ENCODE assay signal across 24 cellular contexts in the genomic region with DNA sequence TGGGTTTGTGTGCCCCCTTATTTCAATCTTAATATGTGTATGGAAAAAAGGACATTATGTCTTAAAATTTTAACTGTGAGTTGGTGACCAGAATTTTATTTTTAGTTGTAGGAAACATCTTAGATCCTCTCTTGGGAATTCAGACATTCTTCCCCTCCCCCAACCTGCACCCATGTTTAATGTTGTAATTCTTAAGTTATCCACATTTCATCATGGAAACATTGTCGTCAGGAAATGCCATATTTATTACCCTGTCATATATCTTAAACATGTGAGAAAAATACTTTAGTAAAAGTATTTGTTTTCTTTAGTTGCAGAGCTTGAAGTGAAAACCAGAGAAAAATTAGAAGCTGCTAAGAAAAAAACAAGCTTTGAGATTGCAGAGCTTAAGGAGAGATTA. TPM values are rescaled to one million over a fixed set of nuclear protein-coding genes. Genes with fewer than 3 reads are reported as not detected.
A peak's percentile ranks its signal among the peaks of the same experiment; 100 is the strongest.
DNase-seq lines count a peak whose midpoint lies in the region; ATAC-seq, FAIRE-seq and TF ChIP-seq lines count a peak whose summit lies in the region.
"Had no signal": no experiment of that assay in that cellular context is flagged by ENCODE, and none has a peak within 500 bp of the region (broad histone marks: within the 10 kb centered on the region; RNA-seq: fewer than 3 reads in every experiment).

No MANE protein-coding gene starts in this region.

- no peak overlapping the region for H3K27ac Mint-ChIP-seq in MCF 10A (ENCODE audit: low read depth, unreplicated experiment)
- H3K27ac Mint-ChIP-seq: activated naive CD8-positive, alpha-beta T cell treated with anti-CD3 and anti-CD28 coated beads for 36 hours; activated T-helper 1 cell treated with anti-CD3 and anti-CD28 coated beads, Interleukin-12 subunit alpha, Interleukin-12 subunit beta, Interleukin-2, Interleukin-4 antibody, amounts not matched to agents 30 ng/mL and 10 ng/mL and 1 ng/mL, durations not matched to agents 14 hours and 24 hours and 36 hours; naive thymus-derived CD4-positive, alpha-beta T cell; stimulated activated naive CD8-positive, alpha-beta T cell treated with anti-CD3 and anti-CD28 coated beads, Interleukin-15, amount 100 ng/mL, for 72 hours had no signal

- ATAC-seq in GM21423 (IDR thresholded peaks at IDR 0.05; ENCODE audit: unreplicated experiment), result no peak
- no peak for ATAC-seq in HG02763 (IDR thresholded peaks at IDR 0.05; ENCODE audit: unreplicated experiment)
- ATAC-seq: naive thymus-derived CD4-positive, alpha-beta T cell; Panc1; pancreas; stimulated activated naive CD8-positive, alpha-beta T cell treated with anti-CD3 and anti-CD28 coated beads, Interleukin-15, amount 100 ng/mL, for 72 hours had no signal

- H4K20me1 ChIP-seq in mammary epithelial cell (ENCODE audit: insufficient read depth, low read length), result no peaks in the 10 kb centered on the region

- H3K4me3 ChIP-seq in mammary epithelial cell (replicated peaks in 1 of 3; ENCODE audit: insufficient read depth in 1 of 3, low read depth in 2 of 3, low read length in 3 of 3) (no peak overlapping the region), astrocyte of the spinal cord (ENCODE audit: low read depth, low read length) (no peak overlapping the region), fibroblast of villous mesenchyme (ENCODE audit: low read depth, low read length) (no peak overlapping the region), small intestine (ENCODE audit: low read depth in 1 of 2, low read length in 2 of 2) (no peak overlapping the region)
- H3K4me3 ChIP-seq: pancreas, sigmoid colon, upper lobe of left lung had no signal

- no peaks in the 10 kb centered on the region for H3K36me3 ChIP-seq in mammary epithelial cell (ENCODE audit: insufficient read depth, low read length)
- peaks cover 0 to 2% of the 10 kb centered on the region in 2 donors for H3K36me3 ChIP-seq in small intestine (ENCODE audit: control insufficient read depth in 2 of 2, insufficient read depth in 2 of 2, low read length in 2 of 2)
- H3K36me3 ChIP-seq: pancreas had no signal

- no peaks in the 10 kb centered on the region for H3K4me1 Mint-ChIP-seq in MCF 10A (ENCODE audit: insufficient read depth, unreplicated experiment)
- H3K4me1 Mint-ChIP-seq: stimulated activated naive CD8-positive, alpha-beta T cell treated with anti-CD3 and anti-CD28 coated beads, Interleukin-15, amount 100 ng/mL, for 72 hours had no signal

- H3K27me3 Mint-ChIP-seq in MCF 10A (ENCODE audit: insufficient read depth, unreplicated experiment), result no peaks in the 10 kb centered on the region
- H3K27me3 Mint-ChIP-seq: activated naive CD8-positive, alpha-beta T cell treated with anti-CD3 and anti-CD28 coated beads for 36 hours; naive thymus-derived CD4-positive, alpha-beta T cell; stimulated activated naive CD8-positive, alpha-beta T cell treated with anti-CD3 and anti-CD28 coated beads, Interleukin-15, amount 100 ng/mL, for 72 hours had no signal

- intact Hi-C loops in MCF 10A (cut with micrococcal nuclease) (no loop called here), mammary epithelial cell (cut with micrococcal nuclease) (loop anchor here (5.0 kb wide), 1 partner anchor 197 kb away; a partner anchor contains a TSS)

- H3K9me3 ChIP-seq in mammary epithelial cell (replicated peaks; ENCODE audit: insufficient read depth, low read length) (no peaks in the 10 kb centered on the region), small intestine (ENCODE audit: control insufficient read depth, low read depth) (no peaks in the 10 kb centered on the region)
- H3K9me3 ChIP-seq: pancreas, sigmoid colon, upper lobe of left lung had no signal

- H3K4me3 Mint-ChIP-seq in MCF 10A (ENCODE audit: unreplicated experiment), result no peak overlapping the region
- H3K4me3 Mint-ChIP-seq: activated naive CD8-positive, alpha-beta T cell treated with anti-CD3 and anti-CD28 coated beads for 36 hours; activated T-helper 1 cell treated with anti-CD3 and anti-CD28 coated beads, Interleukin-12 subunit alpha, Interleukin-12 subunit beta, Interleukin-2, Interleukin-4 antibody, amounts not matched to agents 30 ng/mL and 10 ng/mL and 1 ng/mL, durations not matched to agents 14 hours and 24 hours and 36 hours; naive thymus-derived CD4-positive, alpha-beta T cell; stimulated activated naive CD8-positive, alpha-beta T cell treated with anti-CD3 and anti-CD28 coated beads, Interleukin-15, amount 100 ng/mL, for 72 hours had no signal

- H3K9me3 Mint-ChIP-seq in MCF 10A (ENCODE audit: unreplicated experiment), result no peaks in the 10 kb centered on the region
- H3K9me3 Mint-ChIP-seq: activated naive CD8-positive, alpha-beta T cell treated with anti-CD3 and anti-CD28 coated beads for 36 hours; activated T-helper 1 cell treated with anti-CD3 and anti-CD28 coated beads, Interleukin-12 subunit alpha, Interleukin-12 subunit beta, Interleukin-2, Interleukin-4 antibody, amounts not matched to agents 30 ng/mL and 10 ng/mL and 1 ng/mL, durations not matched to agents 14 hours and 24 hours and 36 hours; naive thymus-derived CD4-positive, alpha-beta T cell; stimulated activated naive CD8-positive, alpha-beta T cell treated with anti-CD3 and anti-CD28 coated beads, Interleukin-15, amount 100 ng/mL, for 72 hours had no signal

- in situ Hi-C loops in mammary epithelial cell (cut with MboI; ENCODE audit: low sequenced_read_pairs in 2 of 2), result no loop called here
- in situ Hi-C loops in astrocyte of the spinal cord (cut with HindIII; ENCODE audit: low sequenced_read_pairs), result loop anchor here (25.0 kb wide), 1 partner anchor 197 kb away; a partner anchor contains a TSS

- H3K4me1 ChIP-seq in mammary epithelial cell (ENCODE audit: insufficient read depth, low read length) (peaks cover 2% of the 10 kb centered on the region), small intestine (ENCODE audit: control insufficient read depth in 2 of 2, insufficient read depth in 1 of 2, low read depth in 1 of 2, low read length in 1 of 2) (no peaks in the 10 kb centered on the region)
- H3K4me1 ChIP-seq: pancreas, sigmoid colon, upper lobe of left lung had no signal

- H3K36me3 Mint-ChIP-seq in MCF 10A (ENCODE audit: insufficient read depth, unreplicated experiment), result peaks cover 28% of the 10 kb centered on the region

- H3K27ac ChIP-seq in mammary epithelial cell (ENCODE audit: insufficient read depth, low read depth, low read length), result no peak overlapping the region
- no peak overlapping the region for H3K27ac ChIP-seq in small intestine (ENCODE audit: low read depth in 1 of 2, low read length in 1 of 2)
- H3K27ac ChIP-seq: pancreas, sigmoid colon, upper lobe of left lung had no signal

- no peak overlapping the region for H2AFZ ChIP-seq in mammary epithelial cell (ENCODE audit: low read depth, low read length)

- no peak for TF ChIP-seq CTCF in MCF 10A (IDR thresholded peaks at IDR 0.05; ENCODE audit: unreplicated experiment)
- TF ChIP-seq CTCF in mammary epithelial cell (conservative IDR thresholded peaks at IDR 0.05 in 1 of 2, IDR thresholded peaks at IDR 0.05 in 1 of 2; ENCODE audit: extremely low read depth in 1 of 2, insufficient read depth in 1 of 2, low read depth in 1 of 2, low read length in 2 of 2), result no peak
- no peak for TF ChIP-seq CTCF in astrocyte of the spinal cord (IDR thresholded peaks at IDR 0.05; ENCODE audit: low read depth, low read length)
- TF ChIP-seq CTCF in fibroblast of villous mesenchyme (IDR thresholded peaks at IDR 0.05; ENCODE audit: insufficient read depth, low read depth, low read length), result no peak

- BruUV-seq in MCF 10A (replicated peaks; lab: Mats Ljungman, UMichigan) (no TSS peak), mammary epithelial cell (replicated peaks; lab: Mats Ljungman, UMichigan) (no TSS peak)

- dilution Hi-C loops in mammary epithelial cell (cut with HindIII; ENCODE audit: low sequenced_read_pairs), result no loop called here

- DNase-seq in MCF 10A (ENCODE audit: unreplicated experiment) (peak; percentile 15), mammary epithelial cell (no peak), astrocyte of the spinal cord (ENCODE audit: low read depth, low spot score) (peak; percentile 49), fibroblast of villous mesenchyme (ENCODE audit: low read depth) (peak; percentile 91), small intestine (no peak)
- no peak for DNase-seq in stimulated activated CD4-positive, alpha-beta T cell treated with anti-CD3 and anti-CD28 coated beads, Interleukin-2, amount 100 ng/mL, for 24 hours
- DNase-seq: activated naive CD8-positive, alpha-beta T cell treated with anti-CD3 and anti-CD28 coated beads for 36 hours; DMS79 treated with DMSO at 0.1 percent for 48 hours; kidney; MM.1S; naive thymus-derived CD4-positive, alpha-beta T cell; NCI-H1694; pancreas; sigmoid colon; stimulated activated naive CD8-positive, alpha-beta T cell treated with anti-CD3 and anti-CD28 coated beads, Interleukin-15, amount 100 ng/mL, for 72 hours; upper lobe of left lung had no signal

- H3K79me2 ChIP-seq in mammary epithelial cell (ENCODE audit: insufficient read depth, low read length), result no peaks in the 10 kb centered on the region

- no peak overlapping the region for H3K9ac ChIP-seq in mammary epithelial cell (ENCODE audit: insufficient read depth, low read length)

- 55% methylated on average over 1 of the region's 1 CpG for WGBS in mammary epithelial cell (ENCODE audit: low coverage, missing lambda C conversion rate)
- WGBS in small intestine, 3 donors, result 35 to 52% (median 35%) methylated on average over 1 of the region's 1 CpG

- POLR2A ChIA-PET in MCF 10A (lab: Yijun Ruan, JAX), result interaction anchor here (1.0 to 1.6 kb wide), 3 partner anchors 24 to 196 kb away, joined by 3 to 6 read pairs (median 4); a partner anchor contains a TSS

- FAIRE-seq in small intestine (lab: Jason Lieb, UNC), result no peak
- FAIRE-seq: A204.1, kidney, pancreas had no signal

- H3K27me3 ChIP-seq in mammary epithelial cell (ENCODE audit: insufficient read depth, low read length), result no peaks in the 10 kb centered on the region
- no peaks in the 10 kb centered on the region for H3K27me3 ChIP-seq in small intestine (ENCODE audit: control insufficient read depth in 2 of 2, insufficient read depth in 2 of 2, low read length in 2 of 2)
- H3K27me3 ChIP-seq: pancreas, sigmoid colon, upper lobe of left lung had no signal

- CTCF ChIA-PET in MCF 10A (lab: Yijun Ruan, JAX) (interaction anchor here (0.6 to 4.7 kb wide), 7 partner anchors 25 to 251 kb away, joined by 3 to 60 read pairs (median 5); no protein-coding TSS in a partner anchor), mammary epithelial cell (lab: Charles Lee; ENCODE audit: low non-redundant PET) (no interaction called here)

- H3K4me2 ChIP-seq in mammary epithelial cell (ENCODE audit: insufficient read depth, low read depth, low read length), result no peak overlapping the region

RNA-seq across cellular contexts. Expression of a gene that starts 30.3 kb away (rescaled TPM):
- 26.1 and 30.9 TPM in 2 replicates for total RNA-seq in MCF 10A (2022)
- total RNA-seq in mammary epithelial cell, result 10 to 100 TPM; 18.2 to 19.7 TPM
- 16.9 TPM for polyA plus RNA-seq in mammary epithelial cell
- polyA minus RNA-seq in mammary epithelial cell, result 6.9 TPM
- 10.8 and 13.9 TPM in 2 replicates for total RNA-seq in fibroblast of villous mesenchyme
- polyA plus RNA-seq in small intestine, result 10 to 100 TPM; 12.5 to 23.0 (median 15.7) TPM

RNA-seq across cellular contexts. Expression of a gene that starts 41.7 kb away (rescaled TPM):
- total RNA-seq in MCF 10A (2022), result not detected in 2 replicates
- not detected for total RNA-seq in mammary epithelial cell
- not detected for polyA plus RNA-seq in mammary epithelial cell
- not detected for polyA minus RNA-seq in mammary epithelial cell
- total RNA-seq in fibroblast of villous mesenchyme, result not detected in 2 replicates
- 100 to 1,000 TPM in 2 of 3 donors, 10 to 100 TPM in 1; 69.6 to 836 (median 280) TPM for polyA plus RNA-seq in small intestine
- total RNA-seq: activated CD8-positive, alpha-beta memory T cell treated with anti-CD3 and anti-CD28 coated beads for 36 hours; activated naive CD8-positive, alpha-beta T cell treated with anti-CD3 and anti-CD28 coated beads for 36 hours; activated T-helper 1 cell treated with anti-CD3 and anti-CD28 coated beads, Interleukin-12 subunit alpha, Interleukin-12 subunit beta, Interleukin-2, Interleukin-4 antibody, amounts not matched to agents 30 ng/mL and 10 ng/mL and 1 ng/mL, durations not matched to agents 14 hours and 24 hours and 36 hours; dermis microvascular lymphatic vessel endothelial cell; epithelial cell of proximal tubule had no signal

Comparison
In these comparisons a context has a peak if more than half of its experiments do, and no peak if none do; other contexts are left out.
1. DNase-seq: peak in MCF 10A (single experiment), astrocyte of the spinal cord (single experiment) and fibroblast of villous mesenchyme (single experiment); none in mammary epithelial cell (single experiment), stimulated activated CD4-positive, alpha-beta T cell treated with anti-CD3 and anti-CD28 coated beads, Interleukin-2, amount 100 ng/mL, for 24 hours (0 of 2) and small intestine (single experiment).